Comparison of ENCODE assay signal across 11 cellular contexts in the genomic region with DNA sequence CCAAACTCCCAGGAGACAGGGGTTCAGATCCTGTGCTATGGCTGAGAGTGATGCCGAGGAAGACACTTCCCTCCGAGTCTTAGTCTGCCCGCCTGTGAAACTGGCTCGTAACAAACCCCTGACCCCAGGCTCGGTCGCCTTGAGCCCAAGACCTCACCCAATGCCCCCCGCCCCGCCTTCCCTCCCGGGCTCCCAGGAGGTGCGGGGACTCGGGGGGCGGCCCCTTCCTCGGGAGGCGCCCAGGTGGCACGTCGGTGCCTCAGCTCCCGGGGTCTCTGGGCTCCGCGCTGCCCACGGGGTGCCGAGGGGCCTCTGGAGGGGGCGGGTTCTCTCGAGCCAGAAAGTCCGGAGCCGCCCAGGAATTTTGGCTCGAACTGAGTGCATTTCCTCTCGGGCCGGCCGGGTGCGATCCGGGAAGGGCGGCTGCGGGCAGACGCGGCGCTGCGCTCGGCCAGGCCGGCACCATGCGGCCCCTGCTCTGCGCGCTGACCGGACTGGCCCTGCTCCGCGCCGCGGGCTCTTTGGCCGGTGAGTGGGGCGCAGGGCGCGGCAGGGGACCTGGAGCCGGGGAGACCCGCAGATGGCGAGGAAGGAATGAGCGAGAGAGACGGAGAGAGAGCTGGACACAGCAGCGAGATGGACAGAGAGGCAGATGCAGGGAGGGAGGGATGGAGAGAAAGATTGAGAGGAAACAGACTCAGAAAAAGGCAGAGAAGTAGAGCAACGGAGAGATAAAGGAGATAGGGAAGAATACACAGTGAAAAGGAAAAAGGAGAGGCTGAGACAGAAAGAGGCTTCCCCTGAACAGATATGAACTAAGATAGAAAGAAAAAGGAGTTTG. TPM values are rescaled to one million over a fixed set of nuclear protein-coding genes. Genes with fewer than 3 reads are reported as not detected.
A peak's percentile ranks its signal among the peaks of the same experiment; 100 is the strongest.
DNase-seq lines count a peak whose midpoint lies in the region; ATAC-seq, FAIRE-seq and TF ChIP-seq lines count a peak whose summit lies in the region.
"Had no signal": no experiment of that assay in that cellular context is flagged by ENCODE, and none has a peak within 500 bp of the region (broad histone marks: within the 10 kb centered on the region; RNA-seq: fewer than 3 reads in every experiment).

TSS of gene PLAC9 (plus strand) at position 432 of the 841 bp plus-strand sequence. CDS start at position 465, 33 bp downstream.

- H3K4me3 Mint-ChIP-seq in dendritic cell treated with granulocyte-macrophage colony-stimulating factor and Interleukin-4, amounts not matched to agents 40 ng/mL and 50 ng/mL, for 4 days, result peak within 1 kb of the TSS; percentile 1

- H3K36me3 ChIP-seq in NT2/D1 (ENCODE audit: insufficient read depth, insufficient read length, low read length) (no peaks in the 10 kb centered on the region), HepG2 (replicated peaks in 1 of 2; ENCODE audit: control insufficient read depth in 1 of 2, insufficient read depth in 2 of 2, low read length in 2 of 2) (no peaks in the 10 kb centered on the region), stomach smooth muscle (ENCODE audit: control insufficient read depth in 2 of 2, insufficient read depth in 2 of 2, low read length in 2 of 2) (no peaks in the 10 kb centered on the region)

- ATAC-seq in HepG2, result peak; percentile 88
- ATAC-seq: K562 had no signal

- H2AFZ ChIP-seq in HepG2 (ENCODE audit: low read length), result no peak within 1 kb of the TSS

- no peak for FAIRE-seq in HepG2 (lab: Jason Lieb, UNC)
- FAIRE-seq: K562 had no signal

- H3K27me3 ChIP-seq in NT2/D1 (ENCODE audit: insufficient read depth, insufficient read length) (peaks cover 32% of the 10 kb centered on the region), HepG2 (ENCODE audit: control insufficient read depth in 1 of 2, insufficient read depth in 2 of 2, low read length in 2 of 2) (peaks cover 9 to 30% of the 10 kb centered on the region in 2 experiments), stomach smooth muscle (ENCODE audit: control insufficient read depth in 1 of 2, insufficient read depth in 2 of 2, low read length in 2 of 2) (peaks cover 16 to 20% of the 10 kb centered on the region in 2 donors)

- intact Hi-C loops in dendritic cell treated with granulocyte-macrophage colony-stimulating factor and Interleukin-4, amounts not matched to agents 40 ng/mL and 50 ng/mL, for 4 days (cut with micrococcal nuclease), result no loop called here
- intact Hi-C loops in HepG2 (cut with micrococcal nuclease; ENCODE audit: unreplicated experiment), result no loop called here

- no peak for TF ChIP-seq CTCF in HepG2 (CRISPR knock-in tag; IDR thresholded peaks at IDR 0.05)

- TF ChIP-seq EP300 in HepG2 (IDR thresholded peaks at IDR 0.05; ENCODE audit: low read depth in 2 of 2, low read length in 2 of 2), result no peak
- no peak for TF ChIP-seq EP300 in HepG2 (CRISPR knock-in tag; IDR thresholded peaks at IDR 0.05; ENCODE audit: borderline replicate concordance)

- no peaks in the 10 kb centered on the region for H3K36me3 Mint-ChIP-seq in dendritic cell treated with granulocyte-macrophage colony-stimulating factor and Interleukin-4, amounts not matched to agents 40 ng/mL and 50 ng/mL, for 4 days (ENCODE audit: low read depth)

- no peak within 1 kb of the TSS for H3K27ac ChIP-seq in HepG2 (ENCODE audit: extremely low read length, insufficient read depth, low read length)
- H3K27ac ChIP-seq in stomach smooth muscle (ENCODE audit: low read length), result peak within 1 kb of the TSS; percentile 66

- CTCF ChIA-PET in HepG2 (lab: Yijun Ruan, JAX; ENCODE audit: low intra/inter-chr PET ratio, low total read pairs), result no interaction called here

- no peaks in the 10 kb centered on the region for H3K9me3 Mint-ChIP-seq in dendritic cell treated with granulocyte-macrophage colony-stimulating factor and Interleukin-4, amounts not matched to agents 40 ng/mL and 50 ng/mL, for 4 days

- peaks cover 42% of the 10 kb centered on the region for H3K27me3 Mint-ChIP-seq in dendritic cell treated with granulocyte-macrophage colony-stimulating factor and Interleukin-4, amounts not matched to agents 40 ng/mL and 50 ng/mL, for 4 days

- DNase-seq in NT2/D1 (ENCODE audit: low read depth, low spot score) (no peak), HepG2 (ENCODE audit: low spot score) (no peak), NCI-H187 treated with DMSO at 0.1 percent for 48 hours (lab: John Stamatoyannopoulos, UW) (no peak), 8988T (no peak), NCI-H1694 treated with DMSO at 0.1 percent for 48 hours (lab: John Stamatoyannopoulos, UW) (no peak), cerebellar cortex (ENCODE audit: low spot score) (no peak)
- DNase-seq: activated CD8-positive, alpha-beta memory T cell treated with anti-CD3 and anti-CD28 coated beads for 24 hours had no signal

- H3K9ac ChIP-seq in NT2/D1 (ENCODE audit: insufficient read length, low read depth) (peak within 1 kb of the TSS; percentile 61), HepG2 (ENCODE audit: insufficient read depth, low read depth, low read length) (no peak within 1 kb of the TSS), stomach smooth muscle (ENCODE audit: low read length in 2 of 2) (peak within 1 kb of the TSS; percentile 62 to 71)

- no peak within 1 kb of the TSS for H3K27ac Mint-ChIP-seq in dendritic cell treated with granulocyte-macrophage colony-stimulating factor and Interleukin-4, amounts not matched to agents 40 ng/mL and 50 ng/mL, for 4 days

- no peak for TF ChIP-seq RAD21 in HepG2 (CRISPR knock-in tag; IDR thresholded peaks at IDR 0.05)

- H3K9me3 ChIP-seq in NT2/D1 (ENCODE audit: insufficient read depth, low read length), result no peaks in the 10 kb centered on the region
- no peaks in the 10 kb centered on the region for H3K9me3 ChIP-seq in HepG2 (ENCODE audit: low read length)
- no peaks in the 10 kb centered on the region for H3K9me3 ChIP-seq in stomach smooth muscle (ENCODE audit: control insufficient read depth in 2 of 2, low read length in 2 of 2)

- peak within 1 kb of the TSS; percentile 57 for H3K4me2 ChIP-seq in HepG2 (ENCODE audit: low read depth, low read length)

- no TSS peak for BruUV-seq in HepG2 (replicated peaks; lab: Mats Ljungman, UMichigan)

- 7% methylated on average over 26 of the region's 58 CpGs for WGBS in HepG2 (ENCODE audit: low lambda C conversion rate)

- POLR2A ChIA-PET in HepG2 (lab: Yijun Ruan, JAX), result no interaction called here

- H4K20me1 ChIP-seq in HepG2 (ENCODE audit: insufficient read depth, low read length), result no peaks in the 10 kb centered on the region

- no peaks in the 10 kb centered on the region for H3K4me1 ChIP-seq in NT2/D1 (ENCODE audit: insufficient read depth, insufficient read length)
- H3K4me1 ChIP-seq in HepG2 (ENCODE audit: insufficient read depth, low read length), result 0 out of 2 replicates have a peak, but pooled peaks cover 5% of the 10 kb centered on the region
- peaks cover 20% of the 10 kb centered on the region for H3K4me1 ChIP-seq in stomach smooth muscle (ENCODE audit: control insufficient read depth, insufficient read depth, low read length)

- peaks cover 9% of the 10 kb centered on the region for H3K4me1 Mint-ChIP-seq in dendritic cell treated with granulocyte-macrophage colony-stimulating factor and Interleukin-4, amounts not matched to agents 40 ng/mL and 50 ng/mL, for 4 days (ENCODE audit: low read depth)

- no peak for TF ChIP-seq POLR2A in HepG2 (IDR thresholded peaks at IDR 0.05; ENCODE audit: insufficient read depth in 1 of 2, low read depth in 2 of 2, low read length in 2 of 2)

- H3K4me3 ChIP-seq in NT2/D1 (ENCODE audit: insufficient read length, low read depth), result peak within 1 kb of the TSS; percentile 40
- H3K4me3 ChIP-seq in HepG2 (replicated peaks in 1 of 3; ENCODE audit: insufficient read depth in 1 of 3, low read depth in 2 of 3, low read length in 3 of 3), result peak within 1 kb of the TSS; percentile 7 to 62 (median 12); a peak in 4 of 6 replicates
- H3K4me3 ChIP-seq in stomach smooth muscle (ENCODE audit: low read length in 2 of 2), result peak within 1 kb of the TSS; percentile 53 to 69
- H3K4me3 ChIP-seq: K562 had no signal

- in situ Hi-C loops in HepG2 (cut with HindIII; ENCODE audit: extremely low pct_ligation_motif_present, low pct_unique_long_range_greater_than_20kb), result no loop called here

- no peaks in the 10 kb centered on the region for H3K79me2 ChIP-seq in HepG2 (ENCODE audit: insufficient read depth, low read length)

TF ChIP-seq in HepG2, 621 proteins besides CTCF, POLR2A, EP300 and RAD21 (continues in another document):
- TF ChIP-seq SAP130 (CRISPR knock-in tag; IDR thresholded peaks at IDR 0.05; ENCODE audit: low read depth) (no peak), RAD51 (IDR thresholded peaks at IDR 0.05; ENCODE audit: borderline replicate concordance) (no peak)

RNA-seq across cellular contexts. Expression of gene PLAC9, which starts in this region (rescaled TPM):
- total RNA-seq in HepG2 (2016; rRNA removed; fragmentation: Illumina TruSeq; extraction: Trizol), result not detected in 2 replicates
- not detected in 2 replicates for total RNA-seq in HepG2 (2016; cell fraction: cytosol; rRNA removed; fragmentation: Illumina TruSeq; extraction: Trizol; ENCODE audit: low read depth)
- total RNA-seq in HepG2 (2016; cell fraction: insoluble cytoplasmic fraction; rRNA removed; fragmentation: Illumina TruSeq; extraction: Trizol), result not detected in 2 replicates
- not detected in 2 replicates for total RNA-seq in HepG2 (2016; cell fraction: membrane; rRNA removed; fragmentation: Illumina TruSeq; extraction: Trizol)
- not detected in 2 replicates for total RNA-seq in HepG2 (2016; cell fraction: nucleus; rRNA removed; fragmentation: Illumina TruSeq; extraction: Trizol)
- polyA plus RNA-seq in HepG2 (2011; rRNA removed), result not detected in 2 replicates
- polyA plus RNA-seq in HepG2 (2011; cell fraction: cytosol; rRNA removed), result not detected in 2 replicates
- not detected in 2 replicates for polyA plus RNA-seq in HepG2 (2011; cell fraction: nucleus; rRNA removed)
- polyA plus RNA-seq in HepG2 (2012), result not detected in 2 replicates
- polyA plus RNA-seq in HepG2 (2016; cell fraction: cytosol; fragmentation: Illumina TruSeq; extraction: Trizol; ENCODE audit: low read depth), result not detected in 2 replicates
- not detected in 2 replicates for polyA plus RNA-seq in HepG2 (2016; cell fraction: insoluble cytoplasmic fraction; fragmentation: Illumina TruSeq; extraction: Trizol; ENCODE audit: low read depth)
- polyA plus RNA-seq in HepG2 (2016; cell fraction: membrane; fragmentation: Illumina TruSeq; extraction: Trizol; ENCODE audit: low read depth), result not detected in 2 replicates
- not detected in 2 replicates for polyA plus RNA-seq in HepG2 (2016; cell fraction: nucleus; fragmentation: Illumina TruSeq; extraction: Trizol; ENCODE audit: insufficient read depth, low read depth)
- not detected in 2 replicates for polyA minus RNA-seq in HepG2 (2011; rRNA and poly(A)+ RNA removed; ENCODE audit: low replicate concordance)
- polyA minus RNA-seq in HepG2 (2011; cell fraction: cytosol; rRNA and poly(A)+ RNA removed), result not detected in 2 replicates
- polyA minus RNA-seq in HepG2 (2011; cell fraction: nucleus; rRNA and poly(A)+ RNA removed), result not detected in 2 replicates
- total RNA-seq: K562, mononuclear cell had no signal
- polyA plus RNA-seq: K562 had no signal

Comparison
In these comparisons a context has a peak if more than half of its experiments do, and no peak if none do; other contexts are left out.
1. Peak in ATAC-seq, H3K4me3 ChIP-seq and H3K4me2 ChIP-seq in HepG2; RNA of the gene not detected or under 1 TPM.